ENCODE assay signal across 9 cellular contexts in genomic region chr4:76212301-76212700, GRCh38. TPM values are rescaled to one million over a fixed set of nuclear protein-coding genes. Genes with fewer than 3 reads are reported as not detected.
DNase-seq lines count a peak whose midpoint lies in the region; ATAC-seq, FAIRE-seq and TF ChIP-seq lines count a peak whose summit lies in the region.
"Had no signal": no experiment of that assay in that cellular context is flagged by ENCODE, and none has a peak within 500 bp of the region (broad histone marks: within the 10 kb centered on the region; RNA-seq: fewer than 3 reads in every experiment).

No MANE protein-coding gene starts in this region.

- peak overlapping the region; percentile 90 to 99 (median 95) for H3K27ac Mint-ChIP-seq in IgD-negative memory B cell
- H3K27ac Mint-ChIP-seq in naive thymus-derived CD4-positive, alpha-beta T cell = peak overlapping the region; percentile 81 to 97 (median 94)

- no peak for FAIRE-seq in GM12892 (lab: Jason Lieb, UNC)

- peaks cover 2% of the 10 kb centered on the region for H3K27me3 Mint-ChIP-seq in IgD-negative memory B cell
- H3K27me3 Mint-ChIP-seq in naive thymus-derived CD4-positive, alpha-beta T cell = peaks cover 0 to 21% (median 0%) of the 10 kb centered on the region in 5 donors

- H3K9me3 ChIP-seq in AG04450 (ENCODE audit: control insufficient read depth, insufficient read depth, low read length) = no peaks in the 10 kb centered on the region; the same call in 1 of the 2 replicates
- no peaks in the 10 kb centered on the region for H3K9me3 ChIP-seq in naive thymus-derived CD4-positive, alpha-beta T cell (ENCODE audit: control insufficient read depth in 2 of 3, low read length in 3 of 3)

- no peaks in the 10 kb centered on the region for H3K36me3 ChIP-seq in naive thymus-derived CD4-positive, alpha-beta T cell (ENCODE audit: control insufficient read depth in 2 of 3, insufficient read depth in 3 of 3, low read length in 3 of 3)

- H3K4me3 ChIP-seq in AG04450 (ENCODE audit: low read depth, low read length) (peak overlapping the region; percentile 88), coronary artery (peak overlapping the region; percentile 96)
- peak overlapping the region; percentile 76 for H3K4me3 ChIP-seq in naive thymus-derived CD4-positive, alpha-beta T cell (ENCODE audit: low read length)

- POLR2A ChIA-PET in AG04450 (lab: Yijun Ruan, JAX) = interaction anchor here (1.4 kb wide), 1 partner anchor 12 kb away, joined by 6 read pairs; no protein-coding TSS in a partner anchor
- POLR2A ChIA-PET in naive thymus-derived CD4-positive, alpha-beta T cell (lab: Charles Lee) = interaction anchor here (1.0 to 3.4 kb wide), 4 partner anchors 9 to 64 kb away, joined by 3 to 14 read pairs (median 4); partner anchors contain the start of gene NUP54

- H3K4me1 ChIP-seq in naive thymus-derived CD4-positive, alpha-beta T cell (ENCODE audit: control insufficient read depth in 2 of 2, insufficient read depth in 2 of 2, low read length in 2 of 2) = peaks cover 21 to 40% of the 10 kb centered on the region in 2 donors

- peaks cover 37 to 54% (median 41%) of the 10 kb centered on the region in 3 donors for H3K4me1 Mint-ChIP-seq in IgD-negative memory B cell
- H3K4me1 Mint-ChIP-seq in naive thymus-derived CD4-positive, alpha-beta T cell = peaks cover 41 to 84% (median 76%) of the 10 kb centered on the region in 7 donors

- TF ChIP-seq CTCF in AG04450 (IDR thresholded peaks at IDR 0.05; ENCODE audit: low read depth, low read length) (no peak), coronary artery (IDR thresholded peaks at IDR 0.05) (no peak)

- peak overlapping the region; percentile 86 to 97 (median 91) for H3K4me3 Mint-ChIP-seq in IgD-negative memory B cell
- peak overlapping the region; percentile 86 to 96 (median 90) for H3K4me3 Mint-ChIP-seq in naive thymus-derived CD4-positive, alpha-beta T cell

- H3K27ac ChIP-seq in AG04450 (ENCODE audit: low read depth, low read length) = peak overlapping the region; percentile 47
- peak overlapping the region; percentile 99 for H3K27ac ChIP-seq in coronary artery
- H3K27ac ChIP-seq in naive thymus-derived CD4-positive, alpha-beta T cell (ENCODE audit: low read depth, low read length) = peak overlapping the region; percentile 85

- ATAC-seq in naive thymus-derived CD4-positive, alpha-beta T cell = no peak
- ATAC-seq in GM21526 (IDR thresholded peaks at IDR 0.05; ENCODE audit: low FRiP score, unreplicated experiment) (no peak), HG02840 (IDR thresholded peaks at IDR 0.05; ENCODE audit: low FRiP score, unreplicated experiment) (no peak)

- no peak for DNase-seq in AG04450 (ENCODE audit: low read depth, low spot score)
- DNase-seq in coronary artery (ENCODE audit: low spot score) = no peak
- DNase-seq in naive thymus-derived CD4-positive, alpha-beta T cell = no peak
- DNase-seq in effector CD4-positive, alpha-beta T cell = no peak
- no peak for DNase-seq in GM12892 (ENCODE audit: insufficient read length)
- DNase-seq: NCI-H2171 had no signal

- no peaks in the 10 kb centered on the region for H3K9me3 Mint-ChIP-seq in IgD-negative memory B cell
- H3K9me3 Mint-ChIP-seq in naive thymus-derived CD4-positive, alpha-beta T cell = no peaks in the 10 kb centered on the region

- no peaks in the 10 kb centered on the region for H3K27me3 ChIP-seq in AG04450 (ENCODE audit: control insufficient read depth, insufficient read depth, low read length)
- H3K27me3 ChIP-seq in naive thymus-derived CD4-positive, alpha-beta T cell (ENCODE audit: control insufficient read depth in 2 of 2, insufficient read depth in 2 of 2, low read length in 2 of 2) = no peaks in the 10 kb centered on the region

- TF ChIP-seq POLR2A in GM12892 (IDR thresholded peaks at IDR 0.05; ENCODE audit: low read depth, low read length) = no peak

- intact Hi-C loops in naive thymus-derived CD4-positive, alpha-beta T cell (cut with micrococcal nuclease) = loop anchor here (1.0 to 10.0 kb wide), 13 partner anchors 14 to 1612 kb away; partner anchors contain the start of genes SDAD1 (in 2 of the 2), CCNI (in 1 of the 2), CDKL2 (in 1 of the 2) and G3BP2 (in 1 of the 2)

- peaks cover 1% of the 10 kb centered on the region for H3K36me3 Mint-ChIP-seq in IgD-negative memory B cell
- peaks cover 0 to 4% (median 0%) of the 10 kb centered on the region in 5 donors for H3K36me3 Mint-ChIP-seq in naive thymus-derived CD4-positive, alpha-beta T cell

- CTCF ChIA-PET in AG04450 (lab: Charles Lee) = interaction anchor here (1.1 to 7.4 kb wide), 3 partner anchors 12 to 165 kb away, joined by 3 to 55 read pairs (median 6); no protein-coding TSS in a partner anchor
- CTCF ChIA-PET in naive thymus-derived CD4-positive, alpha-beta T cell (lab: Charles Lee) = interaction anchor here (1.2 kb wide), 1 partner anchor 29 kb away, joined by 3 read pairs; no protein-coding TSS in a partner anchor

RNA-seq across cellular contexts. Expression of gene SCARB2, which starts 1.3 kb away (rescaled TPM):
- polyA plus RNA-seq in AG04450 (2011; rRNA removed) (152 and 161 TPM in 2 replicates), IgD-negative memory B cell (12.2 TPM)
- polyA minus RNA-seq in AG04450 (2011; rRNA and poly(A)+ RNA removed) = 152 and 164 TPM in 2 replicates
- total RNA-seq in naive thymus-derived CD4-positive, alpha-beta T cell = 10 to 100 TPM; 13.5 to 35.7 (median 29.1) TPM
- polyA plus RNA-seq in naive thymus-derived CD4-positive, alpha-beta T cell = 10 to 100 TPM; 12.6 to 14.7 TPM
- polyA plus RNA-seq in GM12892 (2012; ENCODE audit: missing spikeins) = 16.1 TPM

RNA-seq across cellular contexts. Expression of gene FAM47E, which starts 39.2 kb away (rescaled TPM):
- polyA plus RNA-seq in AG04450 (2011; rRNA removed) (0.06 TPM in 1 of 2 replicates, not detected in the other), IgD-negative memory B cell (not detected)
- 0.17 TPM in 1 of 2 replicates, not detected in the other for polyA minus RNA-seq in AG04450 (2011; rRNA and poly(A)+ RNA removed)
- under 1 TPM in 4 of 5 experiments, not detected in 1; 0.24 to 0.79 (median 0.43) TPM for total RNA-seq in naive thymus-derived CD4-positive, alpha-beta T cell
- polyA plus RNA-seq in naive thymus-derived CD4-positive, alpha-beta T cell = under 1 TPM in 1 of 2 donors, not detected in 1; 0.45 TPM
- not detected for polyA plus RNA-seq in GM12892 (2012; ENCODE audit: missing spikeins)

Comparison
In these comparisons a context has a peak if more than half of its experiments do, and no peak if none do; other contexts are left out.
1. H3K27ac ChIP-seq: peak in every context shown above with its lines; median percentile 99 in coronary artery; 85 in naive thymus-derived CD4-positive, alpha-beta T cell; 47 in AG04450.